ENCODE assay signal across 8 cellular contexts in genomic region chr11:67606150-67606476, GRCh38. TPM values are rescaled to one million over a fixed set of nuclear protein-coding genes. Genes with fewer than 3 reads are reported as not detected.
DNase-seq lines count a peak whose midpoint lies in the region; ATAC-seq and TF ChIP-seq lines count a peak whose summit lies in the region.

No MANE protein-coding gene starts in this region.

- TF ChIP-seq CTCF in A673 (conservative IDR thresholded peaks at IDR 0.05; ENCODE audit: low read depth, low read length), result no peak
- TF ChIP-seq CTCF in choroid plexus epithelial cell (conservative IDR thresholded peaks at IDR 0.05; ENCODE audit: low read depth, low read length), result no peak

- H3K9me3 ChIP-seq in A673 (ENCODE audit: low read depth, low read length, poor library complexity, severe bottlenecking) (no peaks in the 10 kb centered on the region), HUES6 (ENCODE audit: control insufficient read depth, insufficient read depth, low read depth, low read length) (peaks cover 3% of the 10 kb centered on the region; the same call in 1 of the 2 replicates), mucosa of rectum (ENCODE audit: control insufficient read depth in 2 of 2, low read length in 2 of 2) (no peaks in the 10 kb centered on the region)

- intact Hi-C loops in A673 (cut with micrococcal nuclease; ENCODE audit: unreplicated experiment), result no loop called here

- peak overlapping the region; percentile 79 for H3K4me3 ChIP-seq in A673 (ENCODE audit: low read depth, low read length, poor library complexity, severe bottlenecking)
- peak overlapping the region; percentile 91 for H3K4me3 ChIP-seq in HUES6 (ENCODE audit: low read depth, low read length)
- peak overlapping the region; percentile 97 for H3K4me3 ChIP-seq in choroid plexus epithelial cell (ENCODE audit: low read depth, low read length)
- H3K4me3 ChIP-seq in mucosa of rectum (ENCODE audit: low read length in 2 of 2), result peak overlapping the region; percentile 80 to 95

- DNase-seq in A673 (ENCODE audit: low spot score) (no peak), choroid plexus epithelial cell (ENCODE audit: low read depth) (no peak), DMS53 treated with DMSO at 0.1 percent for 48 hours (lab: John Stamatoyannopoulos, UW; ENCODE audit: unreplicated experiment) (no peak), NCI-H2081 treated with DMSO at 0.1 percent for 48 hours (lab: John Stamatoyannopoulos, UW) (no peak), pons (ENCODE audit: low spot score) (no peak)

- no TSS peak for BruUV-seq in A673 (replicated peaks; lab: Mats Ljungman, UMichigan)

- POLR2A ChIA-PET in A673 (lab: Charles Lee; ENCODE audit: low non-redundant PET), result no interaction called here

- CTCF ChIA-PET in A673 (lab: Charles Lee), result no interaction called here

- H3K27me3 ChIP-seq in A673 (replicated peaks; ENCODE audit: insufficient read depth, low read depth, low read length, poor library complexity) (no peaks in the 10 kb centered on the region), HUES6 (ENCODE audit: control insufficient read depth, insufficient read depth, low read length) (no peaks in the 10 kb centered on the region; the same call in 1 of the 2 replicates), mucosa of rectum (ENCODE audit: control insufficient read depth in 2 of 2, insufficient read depth in 2 of 2, low read length in 2 of 2) (no peaks in the 10 kb centered on the region)

- H3K4me1 ChIP-seq in A673 (ENCODE audit: insufficient read depth, low read length, poor library complexity, severe bottlenecking) (peaks cover 6% of the 10 kb centered on the region), HUES6 (ENCODE audit: control insufficient read depth, insufficient read depth, low read length) (peaks cover 36% of the 10 kb centered on the region), mucosa of rectum (ENCODE audit: control insufficient read depth in 2 of 2, insufficient read depth in 2 of 2, low read length in 2 of 2) (peaks cover 8 to 12% of the 10 kb centered on the region in 2 donors)

- peak overlapping the region; percentile 19 for H3K27ac ChIP-seq in A673 (ENCODE audit: low read depth, low read length, poor library complexity, severe bottlenecking)
- H3K27ac ChIP-seq in HUES6 (ENCODE audit: low read depth, low read length), result no peak overlapping the region; the same call in 1 of the 2 replicates
- H3K27ac ChIP-seq in mucosa of rectum (ENCODE audit: low read depth in 2 of 2, low read length in 2 of 2), result peak overlapping the region in 1 of 2 donors; percentile 86

- H3K36me3 ChIP-seq in A673 (ENCODE audit: insufficient read depth, low read length, poor library complexity, severe bottlenecking) (peaks cover 26% of the 10 kb centered on the region), HUES6 (ENCODE audit: control insufficient read depth, insufficient read depth, low read length) (peaks cover 30% of the 10 kb centered on the region), mucosa of rectum (ENCODE audit: control insufficient read depth in 2 of 2, insufficient read depth in 2 of 2, low read length in 2 of 2) (peaks cover 19 to 23% of the 10 kb centered on the region in 2 donors)

- peak overlapping the region; percentile 56 for H3K9ac ChIP-seq in HUES6 (ENCODE audit: low read length)
- peak overlapping the region; percentile 77 to 94 for H3K9ac ChIP-seq in mucosa of rectum (ENCODE audit: low read depth in 1 of 2, low read length in 2 of 2)

- no peak for ATAC-seq in HG02981 (IDR thresholded peaks at IDR 0.05; ENCODE audit: unreplicated experiment)

RNA-seq across cellular contexts. Expression of gene NDUFV1, which starts 0.6 kb away (rescaled TPM):
- 250 and 275 TPM in 2 replicates for total RNA-seq in A673 (2021)

RNA-seq across cellular contexts. Expression of gene GSTP1, which starts 22.5 kb away (rescaled TPM):
- 1,211 and 1,270 TPM in 2 replicates for total RNA-seq in A673 (2021)

RNA-seq across cellular contexts. Expression of gene NUDT8, which starts 23.6 kb away (rescaled TPM):
- total RNA-seq in A673 (2021), result 3.4 and 4.7 TPM in 2 replicates

RNA-seq across cellular contexts. Expression of gene TBX10, which starts 33.5 kb away (rescaled TPM):
- not detected in 2 replicates for total RNA-seq in A673 (2021)

RNA-seq across cellular contexts. Expression of gene ACY3, which starts 44.4 kb away (rescaled TPM):
- total RNA-seq in A673 (2021), result not detected in 2 replicates
